1 cellular context compared by ENCODE assay signal in the genomic region with DNA sequence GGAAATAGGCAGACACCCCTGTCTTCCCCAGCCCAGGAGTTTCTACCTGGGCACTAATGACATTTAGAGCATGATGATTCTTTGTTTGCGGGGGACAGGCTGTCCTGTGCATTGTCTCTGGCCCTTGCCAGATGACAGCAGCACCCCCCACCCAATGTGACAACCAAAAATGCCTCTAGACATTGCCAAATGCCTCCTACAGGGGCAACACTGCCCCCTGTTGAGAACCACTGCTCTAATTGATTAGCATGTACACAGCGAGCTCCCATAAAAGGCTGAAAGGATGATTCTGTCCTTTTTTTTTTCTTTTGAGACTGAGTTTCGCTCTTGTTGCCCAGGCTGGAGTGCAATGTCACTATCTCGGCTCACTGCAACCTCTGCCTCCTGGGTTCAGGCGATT.
A peak's percentile ranks its signal among the peaks of the same experiment; 100 is the strongest.
TF ChIP-seq lines count a peak whose summit lies in the region.

No MANE protein-coding gene starts in this region.

TF ChIP-seq in IMR-90, 13 proteins besides CTCF, POLR2A, EP300 and RAD21:
- TF ChIP-seq RFX5 (IDR thresholded peaks at IDR 0.05; ENCODE audit: low read depth, low read length) (no peak), SMC3 (IDR thresholded peaks at IDR 0.05; ENCODE audit: low read depth, low read length) (0 out of 2 replicates have a peak, but pooled peaks have one; percentile 11), CHD1 (IDR thresholded peaks at IDR 0.05; ENCODE audit: low read depth, low read length) (no peak), MAZ (IDR thresholded peaks at IDR 0.05; ENCODE audit: borderline replicate concordance, low read depth, low read length) (no peak), RCOR1 (IDR thresholded peaks at IDR 0.05; ENCODE audit: insufficient replicate concordance, low read length) (no peak)
- TF ChIP-seq, protein P1, sequence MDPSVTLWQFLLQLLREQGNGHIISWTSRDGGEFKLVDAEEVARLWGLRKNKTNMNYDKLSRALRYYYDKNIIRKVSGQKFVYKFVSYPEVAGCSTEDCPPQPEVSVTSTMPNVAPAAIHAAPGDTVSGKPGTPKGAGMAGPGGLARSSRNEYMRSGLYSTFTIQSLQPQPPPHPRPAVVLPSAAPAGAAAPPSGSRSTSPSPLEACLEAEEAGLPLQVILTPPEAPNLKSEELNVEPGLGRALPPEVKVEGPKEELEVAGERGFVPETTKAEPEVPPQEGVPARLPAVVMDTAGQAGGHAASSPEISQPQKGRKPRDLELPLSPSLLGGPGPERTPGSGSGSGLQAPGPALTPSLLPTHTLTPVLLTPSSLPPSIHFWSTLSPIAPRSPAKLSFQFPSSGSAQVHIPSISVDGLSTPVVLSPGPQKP (IDR thresholded peaks at IDR 0.05; ENCODE audit: borderline replicate concordance, low read depth, low read length): no peak
